In the genomic region with DNA sequence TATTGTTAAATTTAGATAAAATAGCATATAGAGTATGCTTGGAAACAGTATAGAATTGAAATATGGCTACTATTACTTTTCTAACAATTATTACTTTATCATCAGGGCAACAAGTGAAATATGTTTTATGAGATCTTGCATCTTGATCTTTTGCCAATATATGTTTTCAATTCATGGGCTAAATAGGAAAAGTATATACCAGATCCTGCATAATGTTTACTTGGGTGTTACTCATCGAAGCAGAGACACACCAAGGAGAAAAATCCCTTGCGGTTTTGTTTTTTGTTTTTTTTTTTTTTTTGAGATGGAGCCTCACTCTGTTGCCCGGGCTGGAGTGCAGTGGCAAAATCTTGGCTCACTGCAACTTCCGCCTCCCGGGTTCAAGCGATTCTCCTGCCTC, we compare ENCODE assay signal across 26 cellular contexts.
"Had no signal": no experiment of that assay in that cellular context is flagged by ENCODE, and none has a peak within 500 bp of the region (broad histone marks: within the 10 kb centered on the region; RNA-seq: fewer than 3 reads in every experiment).

No MANE protein-coding gene starts in this region.

- H3K9ac ChIP-seq: neural progenitor cell, parathyroid adenoma had no signal

- H3K27ac ChIP-seq: coronary artery, gastrocnemius medialis, lower lobe of right lung, neural progenitor cell, parathyroid adenoma, right lobe of liver, thoracic aorta, tibial nerve, upper lobe of left lung, uterus had no signal

- H3K4me3 Mint-ChIP-seq: effector memory CD8-positive, alpha-beta T cell; memory B cell; naive B cell; natural killer cell treated with Interleukin-12 subunit alpha and Interleukin-12 subunit beta and Interleukin-15 and Interleukin-18, amount 100 ng/mL, for 72 hours; neural progenitor cell; stimulated activated naive B cell treated with anti-CD40 and anti-IgM and Interleukin-4, amounts not matched to agents 10 μg/mL and 1 μg/mL and 100 μg/mL, for 72 hours; stimulated activated naive CD8-positive, alpha-beta T cell treated with anti-CD3 and anti-CD28 coated beads, Interleukin-15, Interleukin-2, amounts not matched to agents 100 ng/mL and 50 ng/mL, for 24 hours had no signal

- H3K4me1 Mint-ChIP-seq: memory B cell; naive B cell; stimulated activated naive B cell treated with anti-CD40 and anti-IgM and Interleukin-4, amounts not matched to agents 10 μg/mL and 1 μg/mL and 100 μg/mL, for 72 hours had no signal

- H3K36me3 Mint-ChIP-seq: memory B cell; naive B cell; natural killer cell treated with Interleukin-12 subunit alpha and Interleukin-12 subunit beta and Interleukin-15 and Interleukin-18, amount 100 ng/mL, for 72 hours; neural progenitor cell; stimulated activated naive B cell treated with anti-CD40 and anti-IgM and Interleukin-4, amounts not matched to agents 10 μg/mL and 1 μg/mL and 100 μg/mL, for 72 hours had no signal

- H3K36me3 ChIP-seq: gastrocnemius medialis, lower lobe of right lung, neural progenitor cell, right lobe of liver, thoracic aorta, tibial nerve, upper lobe of left lung, uterus had no signal

- H3K9me3 Mint-ChIP-seq: neural progenitor cell; stimulated activated naive B cell treated with anti-CD40 and anti-IgM and Interleukin-4, amounts not matched to agents 10 μg/mL and 1 μg/mL and 100 μg/mL, for 72 hours; stimulated activated naive CD8-positive, alpha-beta T cell treated with anti-CD3 and anti-CD28 coated beads, Interleukin-15, Interleukin-2, amounts not matched to agents 100 ng/mL and 50 ng/mL, for 24 hours had no signal

- H2AFZ ChIP-seq: neural progenitor cell, parathyroid adenoma had no signal

- H3K27me3 Mint-ChIP-seq: effector memory CD8-positive, alpha-beta T cell; memory B cell; naive B cell; progenitor cell of endocrine pancreas; stimulated activated naive B cell treated with anti-CD40 and anti-IgM and Interleukin-4, amounts not matched to agents 10 μg/mL and 1 μg/mL and 100 μg/mL, for 72 hours had no signal

- H3K79me2 ChIP-seq: parathyroid adenoma had no signal

- H3K4me3 ChIP-seq: coronary artery, gastrocnemius medialis, lower lobe of right lung, mucosa of descending colon, neural progenitor cell, right lobe of liver, thoracic aorta, tibial nerve, upper lobe of left lung, uterus had no signal

- H3K4me2 ChIP-seq: neural progenitor cell had no signal

- H3K4me1 ChIP-seq: gastrocnemius medialis, lower lobe of right lung, neural progenitor cell, parathyroid adenoma, right lobe of liver, tibial nerve, upper lobe of left lung, uterus had no signal

- DNase-seq: dermis blood vessel endothelial cell; effector memory CD8-positive, alpha-beta T cell; foreskin fibroblast; gastrocnemius medialis; head of caudate nucleus; left ventricle myocardium superior; lower lobe of right lung; mucosa of descending colon; naive B cell; right lobe of liver; small intestine; stimulated activated CD4-positive, alpha-beta T cell treated with anti-CD3 and anti-CD28 coated beads, Interleukin-15, amount 100 ng/mL, for 24 hours; stimulated activated CD4-positive, alpha-beta T cell treated with anti-CD3 and anti-CD28 coated beads, Interleukin-2, amount 100 ng/mL, for 48 hours; stimulated activated naive B cell treated with anti-CD40 and anti-IgM and Interleukin-4, amounts not matched to agents 10 μg/mL and 1 μg/mL and 100 μg/mL, for 72 hours; upper lobe of left lung; uterus had no signal

- H3K27me3 ChIP-seq: gastrocnemius medialis, neural progenitor cell, right lobe of liver, tibial nerve, upper lobe of left lung, uterus had no signal

- H3K27ac Mint-ChIP-seq: effector memory CD8-positive, alpha-beta T cell; memory B cell; natural killer cell treated with Interleukin-12 subunit alpha and Interleukin-12 subunit beta and Interleukin-15 and Interleukin-18, amount 100 ng/mL, for 72 hours; neural progenitor cell; progenitor cell of endocrine pancreas; stimulated activated naive B cell treated with anti-CD40 and anti-IgM and Interleukin-4, amounts not matched to agents 10 μg/mL and 1 μg/mL and 100 μg/mL, for 72 hours; stimulated activated naive CD8-positive, alpha-beta T cell treated with anti-CD3 and anti-CD28 coated beads, Interleukin-15, Interleukin-2, amounts not matched to agents 100 ng/mL and 50 ng/mL, for 24 hours had no signal

- H3K9me3 ChIP-seq: gastrocnemius medialis, lower lobe of right lung, mucosa of descending colon, right lobe of liver, thoracic aorta, tibial nerve, upper lobe of left lung, uterus had no signal

- ATAC-seq: effector memory CD8-positive, alpha-beta T cell; esophagus mucosa; gastrocnemius medialis; left ventricle myocardium superior; lower lobe of right lung; mucosa of descending colon; natural killer cell treated with Interleukin-12 subunit alpha and Interleukin-12 subunit beta and Interleukin-15 and Interleukin-18, amount 100 ng/mL, for 72 hours; right lobe of liver; stimulated activated naive B cell treated with anti-CD40 and anti-IgM and Interleukin-4, amounts not matched to agents 10 μg/mL and 1 μg/mL and 100 μg/mL, for 72 hours had no signal
